19 cellular contexts compared by ENCODE assay signal in the genomic region with DNA sequence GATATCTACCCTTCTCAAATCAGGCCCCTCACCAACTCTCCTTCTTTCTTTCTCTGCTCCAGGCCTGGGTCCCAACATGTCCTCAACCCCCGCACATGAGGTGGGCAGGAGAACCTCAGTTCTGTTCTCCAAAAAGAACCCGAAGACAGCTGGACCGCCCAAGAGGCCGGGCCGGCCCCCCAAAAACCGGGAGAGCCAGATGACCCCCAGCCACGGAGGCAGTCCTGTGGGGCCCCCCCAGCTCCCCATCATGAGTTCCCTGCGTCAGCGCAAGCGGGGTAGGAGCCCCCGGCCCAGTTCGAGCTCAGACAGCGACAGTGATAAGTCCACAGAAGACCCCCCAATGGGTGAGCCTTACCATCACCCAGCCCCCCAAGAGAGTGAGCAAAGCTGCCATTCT. TPM values are rescaled to one million over a fixed set of nuclear protein-coding genes. Genes with fewer than 3 reads are reported as not detected.
DNase-seq lines count a peak whose midpoint lies in the region; ATAC-seq and TF ChIP-seq lines count a peak whose summit lies in the region.
"Had no signal": no experiment of that assay in that cellular context is flagged by ENCODE, and none has a peak within 500 bp of the region (broad histone marks: within the 10 kb centered on the region; RNA-seq: fewer than 3 reads in every experiment).

No MANE protein-coding gene starts in this region.

- H3K9ac ChIP-seq in mesenchymal stem cell (ENCODE audit: low read length), result no peak overlapping the region
- H3K9ac ChIP-seq: BLaER1 treated with 17β-estradiol and CSF1 and Interleukin-3, amounts not matched to agents 10 nM and 100 nM had no signal

- DNase-seq in T-helper 17 cell (no peak), mesenchymal stem cell (no peak), posterior cingulate gyrus (no peak), mucosa of descending colon (no peak)
- no peak for DNase-seq in stimulated activated effector memory CD8-positive, alpha-beta T cell treated with anti-CD3 and anti-CD28 coated beads, Interleukin-12 subunit alpha, Interleukin-12 subunit beta, amount 100 ng/mL, for 72 hours (ENCODE audit: low spot score in 2 of 2)
- DNase-seq: AML-193; Caco-2; Calu3; CD4-positive, alpha-beta T cell; CD8-positive, alpha-beta T cell; DMS79 treated with DMSO at 0.1 percent for 48 hours; GF-D8 had no signal

- no peak overlapping the region for H3K27ac ChIP-seq in mesenchymal stem cell (ENCODE audit: low read length, poor library complexity, severe bottlenecking)
- H3K27ac ChIP-seq: 22Rv1; A549; BLaER1 treated with 17β-estradiol and CSF1 and Interleukin-3, amounts not matched to agents 10 nM and 100 nM; C4-2B had no signal

- H3K9me3 Mint-ChIP-seq in stimulated activated effector memory CD8-positive, alpha-beta T cell treated with anti-CD3 and anti-CD28 coated beads, Interleukin-12 subunit alpha, Interleukin-12 subunit beta, amount 100 ng/mL, for 72 hours, result no peaks in the 10 kb centered on the region
- H3K9me3 Mint-ChIP-seq: CD4-positive, alpha-beta T cell; CD8-positive, alpha-beta T cell had no signal

- H2BK12ac ChIP-seq in mesenchymal stem cell (ENCODE audit: low read length in 2 of 2), result no peak overlapping the region

- no peak overlapping the region for H4K91ac ChIP-seq in mesenchymal stem cell (ENCODE audit: low read length)

- H2AK5ac ChIP-seq in mesenchymal stem cell (ENCODE audit: low read length, severe bottlenecking), result no peak overlapping the region

- ATAC-seq in T-helper 17 cell (no peak), mucosa of descending colon (no peak)
- no peak for ATAC-seq in stimulated activated effector memory CD8-positive, alpha-beta T cell treated with anti-CD3 and anti-CD28 coated beads, Interleukin-12 subunit alpha, Interleukin-12 subunit beta, amount 100 ng/mL, for 72 hours
- ATAC-seq: A549; CD8-positive, alpha-beta T cell had no signal

- no peak overlapping the region for H2AFZ ChIP-seq in mesenchymal stem cell (ENCODE audit: low read depth, low read length)

- H4K8ac ChIP-seq in mesenchymal stem cell (ENCODE audit: low read length), result no peak overlapping the region

- peaks cover 88 to 96% of the 10 kb centered on the region in 2 experiments for H3K36me3 ChIP-seq in mesenchymal stem cell (ENCODE audit: control insufficient read depth in 1 of 2, insufficient read depth in 2 of 2, low read depth in 1 of 2, low read length in 2 of 2)
- H3K36me3 ChIP-seq in mucosa of descending colon (ENCODE audit: low read depth), result peaks cover 44% of the 10 kb centered on the region

- no peak for TF ChIP-seq CTCF in mucosa of descending colon (IDR thresholded peaks at IDR 0.05)

- H3K4ac ChIP-seq in mesenchymal stem cell (ENCODE audit: low read depth in 1 of 2, low read length in 2 of 2), result no peak overlapping the region

- 96% methylated on average over 12 of the region's 13 CpGs for WGBS in mesenchymal stem cell

- H3K27me3 ChIP-seq in mesenchymal stem cell (ENCODE audit: control insufficient read depth in 1 of 2, insufficient read depth in 1 of 2, low read length in 2 of 2), result no peaks in the 10 kb centered on the region
- H3K27me3 ChIP-seq: BLaER1 treated with 17β-estradiol and CSF1 and Interleukin-3, amounts not matched to agents 10 nM and 100 nM had no signal

- H2BK120ac ChIP-seq in mesenchymal stem cell (ENCODE audit: low read depth, low read length), result no peak overlapping the region

- H3K4me3 ChIP-seq in mesenchymal stem cell (ENCODE audit: insufficient read depth in 1 of 2, low read depth in 1 of 2, low read length in 2 of 2) (no peak overlapping the region), mucosa of descending colon (no peak overlapping the region)
- H3K4me3 ChIP-seq: A549; BLaER1 treated with 17β-estradiol and CSF1 and Interleukin-3, amounts not matched to agents 10 nM and 100 nM had no signal

- no peak overlapping the region for H2BK5ac ChIP-seq in mesenchymal stem cell (ENCODE audit: low read depth, low read length, poor library complexity, severe bottlenecking)

- no peak overlapping the region for H3K23ac ChIP-seq in mesenchymal stem cell (ENCODE audit: low read length in 2 of 2)

- H3K4me1 ChIP-seq in mesenchymal stem cell (ENCODE audit: control insufficient read depth, insufficient read depth, low read depth, low read length) (peaks cover 16% of the 10 kb centered on the region), mucosa of descending colon (ENCODE audit: low read depth) (peaks cover 4% of the 10 kb centered on the region)

- H3K27me3 Mint-ChIP-seq in T-helper 17 cell, result no peaks in the 10 kb centered on the region
- H3K27me3 Mint-ChIP-seq: B cell; CD4-positive, alpha-beta T cell had no signal

- H3K4me1 Mint-ChIP-seq in T-helper 17 cell, result peaks cover 5% of the 10 kb centered on the region
- H3K4me1 Mint-ChIP-seq in stimulated activated effector memory CD8-positive, alpha-beta T cell treated with anti-CD3 and anti-CD28 coated beads, Interleukin-12 subunit alpha, Interleukin-12 subunit beta, amount 100 ng/mL, for 72 hours, result peaks cover 31% of the 10 kb centered on the region

- H3K79me1 ChIP-seq in mesenchymal stem cell (replicated peaks; ENCODE audit: low read length, poor library complexity, severe bottlenecking), result peaks cover 49% of the 10 kb centered on the region

- H3K18ac ChIP-seq in mesenchymal stem cell (ENCODE audit: low read depth in 1 of 2, low read length in 2 of 2), result no peak overlapping the region

- no peak overlapping the region for H3K4me3 Mint-ChIP-seq in T-helper 17 cell
- H3K4me3 Mint-ChIP-seq in stimulated activated effector memory CD8-positive, alpha-beta T cell treated with anti-CD3 and anti-CD28 coated beads, Interleukin-12 subunit alpha, Interleukin-12 subunit beta, amount 100 ng/mL, for 72 hours, result no peak overlapping the region
- H3K4me3 Mint-ChIP-seq: B cell; CD4-positive, alpha-beta T cell; CD8-positive, alpha-beta T cell had no signal

- intact Hi-C loops in posterior cingulate gyrus (cut with DNase I) (no loop called here), mucosa of descending colon (cut with DNase I, micrococcal nuclease) (no loop called here)

- H3K14ac ChIP-seq in mesenchymal stem cell (ENCODE audit: low read length in 2 of 2), result no peak overlapping the region

- H3K9me3 ChIP-seq in T-helper 17 cell (ENCODE audit: control insufficient read depth, low read length, poor library complexity, severe bottlenecking) (no peaks in the 10 kb centered on the region), mesenchymal stem cell (ENCODE audit: control insufficient read depth, low read length) (no peaks in the 10 kb centered on the region), mucosa of descending colon (no peaks in the 10 kb centered on the region)
- H3K9me3 ChIP-seq: A549; BLaER1 treated with 17β-estradiol and CSF1 and Interleukin-3, amounts not matched to agents 10 nM and 100 nM; Caco-2 had no signal

- H2BK15ac ChIP-seq in mesenchymal stem cell (ENCODE audit: low read depth, poor library complexity, severe bottlenecking), result peak overlapping the region; percentile 26

- H3K36me3 Mint-ChIP-seq in T-helper 17 cell (ENCODE audit: low read depth), result peaks cover 9% of the 10 kb centered on the region
- peaks cover 100% of the 10 kb centered on the region for H3K36me3 Mint-ChIP-seq in stimulated activated effector memory CD8-positive, alpha-beta T cell treated with anti-CD3 and anti-CD28 coated beads, Interleukin-12 subunit alpha, Interleukin-12 subunit beta, amount 100 ng/mL, for 72 hours

- H3K27ac Mint-ChIP-seq in T-helper 17 cell, result peak overlapping the region; percentile 19
- peak overlapping the region; percentile 64 for H3K27ac Mint-ChIP-seq in stimulated activated effector memory CD8-positive, alpha-beta T cell treated with anti-CD3 and anti-CD28 coated beads, Interleukin-12 subunit alpha, Interleukin-12 subunit beta, amount 100 ng/mL, for 72 hours
- H3K27ac Mint-ChIP-seq: CD4-positive, alpha-beta T cell; CD8-positive, alpha-beta T cell had no signal

- no peak overlapping the region for H3K4me2 ChIP-seq in mesenchymal stem cell (ENCODE audit: low read length, poor library complexity, severe bottlenecking)
- H3K4me2 ChIP-seq: A549; BLaER1 treated with 17β-estradiol and CSF1 and Interleukin-3, amounts not matched to agents 10 nM and 100 nM had no signal

RNA-seq across cellular contexts. Expression of gene OGG1, which starts 5.6 kb away (rescaled TPM):
- 10 to 100 TPM; 18.4 to 22.6 TPM for total RNA-seq in T-helper 17 cell
- polyA plus RNA-seq in mesenchymal stem cell (2013, experiment 1 of 2), result 26.5 TPM
- polyA plus RNA-seq in mesenchymal stem cell (2013, experiment 2 of 2), result 25.0 TPM
- 10 to 100 TPM; 23.3 to 33.0 (median 28.6) TPM for total RNA-seq in mucosa of descending colon

RNA-seq across cellular contexts. Expression of gene BRPF1, which starts 12.6 kb away (rescaled TPM):
- total RNA-seq in T-helper 17 cell (10 to 100 TPM; 31.8 to 41.0 TPM), mucosa of descending colon (10 to 100 TPM; 14.3 to 23.7 (median 15.6) TPM)
- polyA plus RNA-seq in mesenchymal stem cell (2013, experiment 1 of 2), result 7.8 TPM
- polyA plus RNA-seq in mesenchymal stem cell (2013, experiment 2 of 2), result 7.6 TPM

RNA-seq across cellular contexts. Expression of gene CAMK1, which starts 25.6 kb away (rescaled TPM):
- total RNA-seq in T-helper 17 cell, result 1 to 10 TPM; 1.9 to 2.2 TPM
- 10.6 TPM for polyA plus RNA-seq in mesenchymal stem cell (2013, experiment 1 of 2)
- polyA plus RNA-seq in mesenchymal stem cell (2013, experiment 2 of 2), result 11.1 TPM
- total RNA-seq in mucosa of descending colon, result 10 to 100 TPM in 2 of 3 donors, 1 to 10 TPM in 1; 5.7 to 35.8 (median 10.1) TPM
- total RNA-seq: CD8-positive, alpha-beta T cell had no signal

RNA-seq across cellular contexts. Expression of gene CPNE9, which starts 40.5 kb away (rescaled TPM):
- total RNA-seq in T-helper 17 cell, result not detected
- not detected for polyA plus RNA-seq in mesenchymal stem cell (2013, experiment 1 of 2)
- polyA plus RNA-seq in mesenchymal stem cell (2013, experiment 2 of 2), result 0.03 TPM
- total RNA-seq in mucosa of descending colon, result under 1 TPM in 1 of 3 donors, not detected in 2; 0.70 TPM
- total RNA-seq: A172, Caco-2, Calu3 had no signal
- polyA plus RNA-seq: BJ had no signal

RNA-seq across cellular contexts. Expression of gene TADA3, which starts 48.1 kb away (rescaled TPM):
- total RNA-seq in T-helper 17 cell (10 to 100 TPM; 32.2 to 35.2 TPM), mucosa of descending colon (10 to 100 TPM; 63.0 to 66.1 (median 63.2) TPM)
- 53.4 TPM for polyA plus RNA-seq in mesenchymal stem cell (2013, experiment 1 of 2)
- 54.2 TPM for polyA plus RNA-seq in mesenchymal stem cell (2013, experiment 2 of 2)
